In the genomic region with DNA sequence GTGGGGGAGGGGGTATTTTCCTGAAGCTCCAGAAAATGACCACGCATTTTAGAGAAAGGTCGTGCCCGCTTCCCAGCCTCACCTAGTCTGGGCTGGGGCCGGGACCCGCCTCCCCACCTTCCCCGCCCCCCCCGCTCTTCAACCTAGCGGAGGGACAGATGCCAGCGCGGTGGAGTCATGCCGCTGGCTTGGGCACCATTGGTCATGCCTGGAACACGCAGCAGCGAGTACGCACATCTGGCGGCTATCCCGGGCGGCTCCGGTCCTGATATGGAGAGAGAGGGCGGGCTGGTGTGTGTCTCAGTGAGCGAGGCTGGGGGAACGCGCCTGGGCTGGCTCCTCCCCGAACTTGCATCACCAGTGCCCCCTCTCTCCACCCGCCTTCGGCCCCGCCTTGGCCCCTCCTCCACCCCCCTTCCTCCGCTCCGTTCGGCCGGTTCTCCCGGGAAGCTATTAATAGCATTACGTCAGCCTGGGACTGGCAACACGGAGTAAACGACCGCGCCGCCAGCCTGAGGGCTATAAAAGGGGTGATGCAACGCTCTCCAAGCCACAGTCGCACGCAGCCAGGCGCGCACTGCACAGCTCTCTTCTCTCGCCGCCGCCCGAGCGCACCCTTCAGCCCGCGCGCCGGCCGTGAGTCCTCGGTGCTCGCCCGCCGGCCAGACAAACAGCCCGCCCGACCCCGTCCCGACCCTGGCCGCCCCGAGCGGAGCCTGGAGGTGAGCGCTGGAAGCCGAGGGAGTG, we compare ENCODE assay signal across 8 cellular contexts. TPM values are rescaled to one million over a fixed set of nuclear protein-coding genes. Genes with fewer than 3 reads are reported as not detected.
DNase-seq lines count a peak whose midpoint lies in the region; ATAC-seq and TF ChIP-seq lines count a peak whose summit lies in the region.

A gene with protein sequence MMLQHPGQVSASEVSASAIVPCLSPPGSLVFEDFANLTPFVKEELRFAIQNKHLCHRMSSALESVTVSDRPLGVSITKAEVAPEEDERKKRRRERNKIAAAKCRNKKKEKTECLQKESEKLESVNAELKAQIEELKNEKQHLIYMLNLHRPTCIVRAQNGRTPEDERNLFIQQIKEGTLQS (plus strand): TSS at position 553 of the 747 bp plus-strand sequence. CDS start 6,261 bp downstream, outside the sequence.

- H3K9me3 Mint-ChIP-seq in GM23338, result no peaks in the 10 kb centered on the region
- H3K9me3 Mint-ChIP-seq in naive thymus-derived CD8-positive, alpha-beta T cell, result no peaks in the 10 kb centered on the region
- H3K9me3 Mint-ChIP-seq in stimulated activated naive B cell treated with anti-CD40 and anti-IgM and Interleukin-4, amounts not matched to agents 10 μg/mL and 1 μg/mL and 100 μg/mL, for 72 hours, result no peaks in the 10 kb centered on the region

- peak within 1 kb of the TSS; percentile 93 for H3K4me3 Mint-ChIP-seq in GM23338
- H3K4me3 Mint-ChIP-seq in naive thymus-derived CD8-positive, alpha-beta T cell, result peak within 1 kb of the TSS; percentile 90 to 98 (median 94)
- H3K4me3 Mint-ChIP-seq in stimulated activated naive B cell treated with anti-CD40 and anti-IgM and Interleukin-4, amounts not matched to agents 10 μg/mL and 1 μg/mL and 100 μg/mL, for 72 hours, result peak within 1 kb of the TSS; percentile 87 to 93

- DNase-seq in EH (ENCODE audit: low read depth), result peak; percentile 100
- peak; percentile 99 for DNase-seq in GM23338 (ENCODE audit: low spot score)
- DNase-seq in Kasumi-1 (lab: John Stamatoyannopoulos, UW), result peak; percentile 91 to 92
- DNase-seq in RPMI8226, result peak; percentile 99
- peak; percentile 39 to 81 for DNase-seq in activated T-helper 1 cell treated with anti-CD3 and anti-CD28 coated beads, Interleukin-2, amount 50 U/mL, for 16 hours (ENCODE audit: low read depth in 1 of 2, low spot score in 1 of 2)
- DNase-seq in fibroblast of mammary gland (ENCODE audit: low read depth), result peak; percentile 99
- peak; percentile 51 to 85 (median 56) for DNase-seq in naive thymus-derived CD8-positive, alpha-beta T cell
- peak; percentile 89 for DNase-seq in stimulated activated naive B cell treated with anti-CD40 and anti-IgM and Interleukin-4, amounts not matched to agents 10 μg/mL and 1 μg/mL and 100 μg/mL, for 72 hours

- POLR2A ChIA-PET in naive thymus-derived CD8-positive, alpha-beta T cell (lab: Charles Lee), result interaction anchor here (1.3 kb wide), 3 partner anchors 9 to 182 kb away, joined by 3 to 5 read pairs (median 4); no protein-coding TSS in a partner anchor

- ATAC-seq in GM23338, result peak; percentile 74
- peak; percentile 68 to 73 for ATAC-seq in naive thymus-derived CD8-positive, alpha-beta T cell
- peak; percentile 82 to 85 for ATAC-seq in stimulated activated naive B cell treated with anti-CD40 and anti-IgM and Interleukin-4, amounts not matched to agents 10 μg/mL and 1 μg/mL and 100 μg/mL, for 72 hours (replicated peaks)

- H3K4me3 ChIP-seq in GM23338 (peak within 1 kb of the TSS; percentile 86), fibroblast of mammary gland (ENCODE audit: control insufficient read depth, low read depth, low read length) (peak within 1 kb of the TSS; percentile 70)

- H3K36me3 Mint-ChIP-seq in GM23338 (ENCODE audit: low read depth), result peaks cover 7% of the 10 kb centered on the region; the same call in 1 of the 3 replicates
- peaks cover 0 to 5% (median 0%) of the 10 kb centered on the region in 3 donors for H3K36me3 Mint-ChIP-seq in naive thymus-derived CD8-positive, alpha-beta T cell
- H3K36me3 Mint-ChIP-seq in stimulated activated naive B cell treated with anti-CD40 and anti-IgM and Interleukin-4, amounts not matched to agents 10 μg/mL and 1 μg/mL and 100 μg/mL, for 72 hours, result peaks cover 4 to 5% of the 10 kb centered on the region in 2 donors

- no peak for TF ChIP-seq CTCF in GM23338 (conservative IDR thresholded peaks at IDR 0.05; ENCODE audit: low read depth in 2 of 2)
- TF ChIP-seq CTCF in fibroblast of mammary gland (conservative IDR thresholded peaks at IDR 0.05; ENCODE audit: control insufficient read depth, insufficient read depth, low read depth, low read length), result no peak

- H3K27ac Mint-ChIP-seq in GM23338, result peak within 1 kb of the TSS; percentile 92
- H3K27ac Mint-ChIP-seq in naive thymus-derived CD8-positive, alpha-beta T cell, result peak within 1 kb of the TSS; percentile 43 to 95 (median 88)
- H3K27ac Mint-ChIP-seq in stimulated activated naive B cell treated with anti-CD40 and anti-IgM and Interleukin-4, amounts not matched to agents 10 μg/mL and 1 μg/mL and 100 μg/mL, for 72 hours, result peak within 1 kb of the TSS; percentile 95

- peaks cover 39% of the 10 kb centered on the region for H3K79me2 ChIP-seq in GM23338 (replicated peaks; ENCODE audit: insufficient read depth)

- peaks cover 62% of the 10 kb centered on the region for H3K4me1 Mint-ChIP-seq in GM23338
- peaks cover 9 to 33% (median 22%) of the 10 kb centered on the region in 4 donors for H3K4me1 Mint-ChIP-seq in naive thymus-derived CD8-positive, alpha-beta T cell
- H3K4me1 Mint-ChIP-seq in stimulated activated naive B cell treated with anti-CD40 and anti-IgM and Interleukin-4, amounts not matched to agents 10 μg/mL and 1 μg/mL and 100 μg/mL, for 72 hours, result peaks cover 16 to 34% of the 10 kb centered on the region in 2 donors

- H3K27ac ChIP-seq in GM23338 (ENCODE audit: low read depth), result peak within 1 kb of the TSS; percentile 88

- peaks cover 57% of the 10 kb centered on the region for H3K4me1 ChIP-seq in GM23338 (ENCODE audit: insufficient read depth)

- H3K27me3 Mint-ChIP-seq in GM23338 (ENCODE audit: insufficient read depth, low read depth, poor library complexity), result peaks cover 49% of the 10 kb centered on the region
- H3K27me3 Mint-ChIP-seq in naive thymus-derived CD8-positive, alpha-beta T cell, result peaks cover 39 to 71% (median 52%) of the 10 kb centered on the region in 5 donors
- peaks cover 49 to 65% of the 10 kb centered on the region in 2 donors for H3K27me3 Mint-ChIP-seq in stimulated activated naive B cell treated with anti-CD40 and anti-IgM and Interleukin-4, amounts not matched to agents 10 μg/mL and 1 μg/mL and 100 μg/mL, for 72 hours

- peaks cover 13% of the 10 kb centered on the region; the same call in 1 of the 2 replicates for H4K20me1 ChIP-seq in GM23338 (replicated peaks; ENCODE audit: insufficient read depth)

- peaks cover 6% of the 10 kb centered on the region; the same call in 1 of the 2 replicates for H3K9me2 ChIP-seq in GM23338 (ENCODE audit: insufficient read depth)

- peaks cover 61% of the 10 kb centered on the region for H3K27me3 ChIP-seq in GM23338 (ENCODE audit: insufficient read depth)

- H3K4me2 ChIP-seq in GM23338, result peak within 1 kb of the TSS; percentile 98

- no peaks in the 10 kb centered on the region; the same call in 1 of the 2 replicates for H3F3A ChIP-seq in GM23338 (replicated peaks; ENCODE audit: low read depth)

- H2AFZ ChIP-seq in GM23338, result peak within 1 kb of the TSS; percentile 64

- no peaks in the 10 kb centered on the region for H3K36me3 ChIP-seq in GM23338 (ENCODE audit: insufficient read depth)

TF ChIP-seq in GM23338, 12 proteins besides CTCF, POLR2A, EP300 and RAD21 (continues in another document):
- TF ChIP-seq POLR2AphosphoS5 (IDR thresholded peaks at IDR 0.05; ENCODE audit: low read depth) (peak; percentile 98), CREB1 (CRISPR knock-in tag; IDR thresholded peaks at IDR 0.05; ENCODE audit: low read depth) (peak; percentile 79), ZNF331 (CRISPR knock-in tag; IDR thresholded peaks at IDR 0.05; ENCODE audit: low read depth) (no peak), STAT1 (IDR thresholded peaks at IDR 0.05; ENCODE audit: unreplicated experiment) (no peak)
- TF ChIP-seq, protein P1, sequence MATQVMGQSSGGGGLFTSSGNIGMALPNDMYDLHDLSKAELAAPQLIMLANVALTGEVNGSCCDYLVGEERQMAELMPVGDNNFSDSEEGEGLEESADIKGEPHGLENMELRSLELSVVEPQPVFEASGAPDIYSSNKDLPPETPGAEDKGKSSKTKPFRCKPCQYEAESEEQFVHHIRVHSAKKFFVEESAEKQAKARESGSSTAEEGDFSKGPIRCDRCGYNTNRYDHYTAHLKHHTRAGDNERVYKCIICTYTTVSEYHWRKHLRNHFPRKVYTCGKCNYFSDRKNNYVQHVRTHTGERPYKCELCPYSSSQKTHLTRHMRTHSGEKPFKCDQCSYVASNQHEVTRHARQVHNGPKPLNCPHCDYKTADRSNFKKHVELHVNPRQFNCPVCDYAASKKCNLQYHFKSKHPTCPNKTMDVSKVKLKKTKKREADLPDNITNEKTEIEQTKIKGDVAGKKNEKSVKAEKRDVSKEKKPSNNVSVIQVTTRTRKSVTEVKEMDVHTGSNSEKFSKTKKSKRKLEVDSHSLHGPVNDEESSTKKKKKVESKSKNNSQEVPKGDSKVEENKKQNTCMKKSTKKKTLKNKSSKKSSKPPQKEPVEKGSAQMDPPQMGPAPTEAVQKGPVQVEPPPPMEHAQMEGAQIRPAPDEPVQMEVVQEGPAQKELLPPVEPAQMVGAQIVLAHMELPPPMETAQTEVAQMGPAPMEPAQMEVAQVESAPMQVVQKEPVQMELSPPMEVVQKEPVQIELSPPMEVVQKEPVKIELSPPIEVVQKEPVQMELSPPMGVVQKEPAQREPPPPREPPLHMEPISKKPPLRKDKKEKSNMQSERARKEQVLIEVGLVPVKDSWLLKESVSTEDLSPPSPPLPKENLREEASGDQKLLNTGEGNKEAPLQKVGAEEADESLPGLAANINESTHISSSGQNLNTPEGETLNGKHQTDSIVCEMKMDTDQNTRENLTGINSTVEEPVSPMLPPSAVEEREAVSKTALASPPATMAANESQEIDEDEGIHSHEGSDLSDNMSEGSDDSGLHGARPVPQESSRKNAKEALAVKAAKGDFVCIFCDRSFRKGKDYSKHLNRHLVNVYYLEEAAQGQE (IDR thresholded peaks at IDR 0.05; ENCODE audit: unreplicated experiment), result no peak

RNA-seq across cellular contexts. Expression of the gene that starts here (rescaled TPM):
- 17.2 and 19.3 TPM in 2 replicates for total RNA-seq in GM23338 (2014; rRNA removed; shearing (Covaris generic))
- polyA plus RNA-seq in GM23338 (2016; fragmentation: Nextera tagmentation; extraction: Ambion mirVana), result 12.6 and 16.2 TPM in 2 replicates
- total RNA-seq in naive thymus-derived CD8-positive, alpha-beta T cell, result 1 to 10 TPM; 1.4 to 1.8 TPM
- polyA plus RNA-seq in naive thymus-derived CD8-positive, alpha-beta T cell, result not detected

Comparison
In these comparisons a context has a peak if more than half of its experiments do, and no peak if none do; other contexts are left out.
1. Peak in every context shown above with its lines: DNase-seq, ATAC-seq, H3K4me3 ChIP-seq and H3K27ac ChIP-seq.
2. RNA of the gene that starts here (polyA plus RNA-seq): 12.6 to 16.2 TPM in GM23338; not detected in naive thymus-derived CD8-positive, alpha-beta T cell; every median in the first group is over 10 times any median in the second.